In the genomic region with DNA sequence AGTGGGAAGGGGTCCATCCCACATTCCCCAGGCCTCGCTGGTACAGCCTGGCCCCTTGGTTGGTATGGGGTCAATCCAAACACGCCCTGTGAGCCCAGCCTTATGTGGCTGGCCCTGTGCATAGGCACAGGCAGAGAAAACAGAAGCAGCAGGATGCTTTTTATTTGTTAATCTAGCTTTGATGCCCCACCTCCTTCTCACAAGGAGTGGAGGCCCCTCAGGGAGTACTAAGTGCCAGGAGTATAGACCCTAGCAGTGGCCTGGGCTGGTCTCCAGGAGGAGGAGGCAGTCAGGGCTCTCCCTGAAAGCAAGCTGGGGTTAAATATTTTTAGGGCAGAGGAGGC, we compare ENCODE assay signal across 9 cellular contexts. TPM values are rescaled to one million over a fixed set of nuclear protein-coding genes. Genes with fewer than 3 reads are reported as not detected.
A peak's percentile ranks its signal among the peaks of the same experiment; 100 is the strongest.
DNase-seq lines count a peak whose midpoint lies in the region; ATAC-seq and TF ChIP-seq lines count a peak whose summit lies in the region.
"Had no signal": no experiment of that assay in that cellular context is flagged by ENCODE, and none has a peak within 500 bp of the region (broad histone marks: within the 10 kb centered on the region; RNA-seq: fewer than 3 reads in every experiment).

No MANE protein-coding gene starts in this region.

- H3K9me3 ChIP-seq in CD8-positive, alpha-beta T cell (ENCODE audit: low read length), result no peaks in the 10 kb centered on the region
- H3K9me3 ChIP-seq in mesenchymal stem cell (ENCODE audit: control insufficient read depth, low read length), result no peaks in the 10 kb centered on the region

- H3K36me3 ChIP-seq in CD8-positive, alpha-beta T cell (ENCODE audit: insufficient read depth, low read length), result no peaks in the 10 kb centered on the region
- no peaks in the 10 kb centered on the region for H3K36me3 ChIP-seq in mesenchymal stem cell (ENCODE audit: control insufficient read depth in 1 of 2, insufficient read depth in 2 of 2, low read depth in 1 of 2, low read length in 2 of 2)

- no peaks in the 10 kb centered on the region for H3K27me3 ChIP-seq in CD8-positive, alpha-beta T cell (ENCODE audit: insufficient read depth, low read length)
- peaks cover 9 to 10% of the 10 kb centered on the region in 2 experiments for H3K27me3 ChIP-seq in mesenchymal stem cell (ENCODE audit: control insufficient read depth in 1 of 2, insufficient read depth in 1 of 2, low read length in 2 of 2)

- H3K4me3 ChIP-seq in CD8-positive, alpha-beta T cell (ENCODE audit: low read depth, low read length), result peak overlapping the region; percentile 27
- H3K4me3 ChIP-seq in mesenchymal stem cell (ENCODE audit: insufficient read depth in 1 of 2, low read depth in 1 of 2, low read length in 2 of 2), result no peak overlapping the region

- WGBS in mesenchymal stem cell, result 80% methylated on average over 2 of the region's 2 CpGs

- no peaks in the 10 kb centered on the region for H3K36me3 Mint-ChIP-seq in CD8-positive, alpha-beta T cell
- no peaks in the 10 kb centered on the region for H3K36me3 Mint-ChIP-seq in activated T-helper 17 cell treated with anti-CD3 and anti-CD28 coated beads, Interleukin-2, amount 50 U/mL, for 72 hours (ENCODE audit: low read depth)

- CTCF ChIA-PET in CD8-positive, alpha-beta T cell (lab: Charles Lee), result interaction anchor here (0.7 to 4.8 kb wide), 8 partner anchors 16 to 73 kb away, joined by 3 to 30 read pairs (median 5); no protein-coding TSS in a partner anchor

- peaks cover 93% of the 10 kb centered on the region for H3K4me1 ChIP-seq in CD8-positive, alpha-beta T cell (ENCODE audit: insufficient read depth, low read length)
- peaks cover 5% of the 10 kb centered on the region for H3K4me1 ChIP-seq in mesenchymal stem cell (ENCODE audit: control insufficient read depth, insufficient read depth, low read depth, low read length)

- H2AK5ac ChIP-seq in mesenchymal stem cell (ENCODE audit: low read length, severe bottlenecking), result no peak overlapping the region

- peak overlapping the region; percentile 57 for H3K9ac ChIP-seq in mesenchymal stem cell (ENCODE audit: low read length)

- no peak overlapping the region for H2BK15ac ChIP-seq in mesenchymal stem cell (ENCODE audit: low read depth, poor library complexity, severe bottlenecking)

- POLR2A ChIA-PET in CD8-positive, alpha-beta T cell (lab: Charles Lee), result interaction anchor here (1.2 to 1.7 kb wide), 3 partner anchors 26 to 56 kb away, joined by 4 to 9 read pairs (median 5); no protein-coding TSS in a partner anchor

- H2AFZ ChIP-seq in mesenchymal stem cell (ENCODE audit: low read depth, low read length), result no peak overlapping the region

- no peaks in the 10 kb centered on the region for H3K9me3 Mint-ChIP-seq in CD8-positive, alpha-beta T cell
- H3K9me3 Mint-ChIP-seq in activated T-helper 17 cell treated with anti-CD3 and anti-CD28 coated beads, Interleukin-2, amount 50 U/mL, for 72 hours, result no peaks in the 10 kb centered on the region

- H3K27me3 Mint-ChIP-seq in CD8-positive, alpha-beta T cell (ENCODE audit: low read depth), result no peaks in the 10 kb centered on the region
- H3K27me3 Mint-ChIP-seq in activated T-helper 17 cell treated with anti-CD3 and anti-CD28 coated beads, Interleukin-2, amount 50 U/mL, for 72 hours, result no peaks in the 10 kb centered on the region

- H3K14ac ChIP-seq in mesenchymal stem cell (ENCODE audit: low read length in 2 of 2), result no peak overlapping the region

- H2BK5ac ChIP-seq in mesenchymal stem cell (ENCODE audit: low read depth, low read length, poor library complexity, severe bottlenecking), result no peak overlapping the region

- no peak overlapping the region for H4K91ac ChIP-seq in mesenchymal stem cell (ENCODE audit: low read length)

- no peaks in the 10 kb centered on the region for H3K79me1 ChIP-seq in mesenchymal stem cell (replicated peaks; ENCODE audit: low read length, poor library complexity, severe bottlenecking)

- no peak overlapping the region for H2BK120ac ChIP-seq in mesenchymal stem cell (ENCODE audit: low read depth, low read length)

- peak overlapping the region; percentile 36 for H3K4me3 Mint-ChIP-seq in CD8-positive, alpha-beta T cell
- peak overlapping the region; percentile 60 for H3K4me3 Mint-ChIP-seq in activated T-helper 17 cell treated with anti-CD3 and anti-CD28 coated beads, Interleukin-2, amount 50 U/mL, for 72 hours

- intact Hi-C loops in CD8-positive, alpha-beta T cell (cut with DNase I, micrococcal nuclease), result loop anchor here (1.0 to 2.0 kb wide), 8 partner anchors 10 to 61 kb away; no protein-coding TSS in a partner anchor

- H3K4me1 Mint-ChIP-seq in CD8-positive, alpha-beta T cell (ENCODE audit: low read depth), result peaks cover 82% of the 10 kb centered on the region
- peaks cover 41% of the 10 kb centered on the region for H3K4me1 Mint-ChIP-seq in activated T-helper 17 cell treated with anti-CD3 and anti-CD28 coated beads, Interleukin-2, amount 50 U/mL, for 72 hours

- no peak for TF ChIP-seq CTCF in CD8-positive, alpha-beta T cell (IDR thresholded peaks at IDR 0.05)

- H3K4ac ChIP-seq in mesenchymal stem cell (ENCODE audit: low read depth in 1 of 2, low read length in 2 of 2), result no peak overlapping the region

- H3K18ac ChIP-seq in mesenchymal stem cell (ENCODE audit: low read depth in 1 of 2, low read length in 2 of 2), result no peak overlapping the region

- ATAC-seq in CD8-positive, alpha-beta T cell, result no peak
- ATAC-seq in HG03139 (IDR thresholded peaks at IDR 0.05; ENCODE audit: unreplicated experiment) (peak; percentile 1), HG02981 (IDR thresholded peaks at IDR 0.05; ENCODE audit: unreplicated experiment) (no peak), GM18498 (IDR thresholded peaks at IDR 0.05; ENCODE audit: unreplicated experiment) (no peak), HG03039 (IDR thresholded peaks at IDR 0.05; ENCODE audit: unreplicated experiment) (no peak)
- no peak for ATAC-seq in activated T-helper 17 cell treated with anti-CD3 and anti-CD28 coated beads, Interleukin-2, amount 50 U/mL, for 72 hours (replicated peaks)

- no peak overlapping the region for H3K23ac ChIP-seq in mesenchymal stem cell (ENCODE audit: low read length in 2 of 2)

- no peak overlapping the region for H3K4me2 ChIP-seq in mesenchymal stem cell (ENCODE audit: low read length, poor library complexity, severe bottlenecking)

- no peak overlapping the region for H2BK12ac ChIP-seq in mesenchymal stem cell (ENCODE audit: low read length in 2 of 2)

- peak overlapping the region; percentile 96 for H3K27ac Mint-ChIP-seq in CD8-positive, alpha-beta T cell
- peak overlapping the region; percentile 83 for H3K27ac Mint-ChIP-seq in activated T-helper 17 cell treated with anti-CD3 and anti-CD28 coated beads, Interleukin-2, amount 50 U/mL, for 72 hours

- peak overlapping the region; percentile 46 for H3K27ac ChIP-seq in CD8-positive, alpha-beta T cell (ENCODE audit: low read depth, low read length)
- H3K27ac ChIP-seq in mesenchymal stem cell (ENCODE audit: low read length, poor library complexity, severe bottlenecking), result no peak overlapping the region

- no peak for DNase-seq in CD8-positive, alpha-beta T cell
- DNase-seq in mesenchymal stem cell, result no peak
- DNase-seq in RPMI8226, result no peak
- DNase-seq: KG1 had no signal

- H4K8ac ChIP-seq in mesenchymal stem cell (ENCODE audit: low read length), result no peak overlapping the region

RNA-seq across cellular contexts. Expression of a gene that starts 14.6 kb away (rescaled TPM):
- total RNA-seq in CD8-positive, alpha-beta T cell, result 100 to 1,000 TPM; 517 to 538 TPM
- 10 to 100 TPM in 1 of 2 donors, 1 to 10 TPM in 1; 5.9 to 42.2 TPM for total RNA-seq in activated T-helper 17 cell treated with anti-CD3 and anti-CD28 coated beads, Interleukin-2, amount 50 U/mL, for 72 hours
- 1.4 TPM for polyA plus RNA-seq in mesenchymal stem cell (2013, experiment 1 of 2)
- polyA plus RNA-seq in mesenchymal stem cell (2013, experiment 2 of 2), result 1.4 TPM

Comparison
In these comparisons a context has a peak if more than half of its experiments do, and no peak if none do; other contexts are left out.
1. RNA of a gene that starts 14.6 kb away (total RNA-seq): 517 to 538 TPM in CD8-positive, alpha-beta T cell; 5.9 to 42.2 TPM in activated T-helper 17 cell treated with anti-CD3 and anti-CD28 coated beads, Interleukin-2, amount 50 U/mL, for 72 hours; every median in the first group is over 10 times any median in the second.